8 cellular contexts compared by ENCODE assay signal in the genomic region with DNA sequence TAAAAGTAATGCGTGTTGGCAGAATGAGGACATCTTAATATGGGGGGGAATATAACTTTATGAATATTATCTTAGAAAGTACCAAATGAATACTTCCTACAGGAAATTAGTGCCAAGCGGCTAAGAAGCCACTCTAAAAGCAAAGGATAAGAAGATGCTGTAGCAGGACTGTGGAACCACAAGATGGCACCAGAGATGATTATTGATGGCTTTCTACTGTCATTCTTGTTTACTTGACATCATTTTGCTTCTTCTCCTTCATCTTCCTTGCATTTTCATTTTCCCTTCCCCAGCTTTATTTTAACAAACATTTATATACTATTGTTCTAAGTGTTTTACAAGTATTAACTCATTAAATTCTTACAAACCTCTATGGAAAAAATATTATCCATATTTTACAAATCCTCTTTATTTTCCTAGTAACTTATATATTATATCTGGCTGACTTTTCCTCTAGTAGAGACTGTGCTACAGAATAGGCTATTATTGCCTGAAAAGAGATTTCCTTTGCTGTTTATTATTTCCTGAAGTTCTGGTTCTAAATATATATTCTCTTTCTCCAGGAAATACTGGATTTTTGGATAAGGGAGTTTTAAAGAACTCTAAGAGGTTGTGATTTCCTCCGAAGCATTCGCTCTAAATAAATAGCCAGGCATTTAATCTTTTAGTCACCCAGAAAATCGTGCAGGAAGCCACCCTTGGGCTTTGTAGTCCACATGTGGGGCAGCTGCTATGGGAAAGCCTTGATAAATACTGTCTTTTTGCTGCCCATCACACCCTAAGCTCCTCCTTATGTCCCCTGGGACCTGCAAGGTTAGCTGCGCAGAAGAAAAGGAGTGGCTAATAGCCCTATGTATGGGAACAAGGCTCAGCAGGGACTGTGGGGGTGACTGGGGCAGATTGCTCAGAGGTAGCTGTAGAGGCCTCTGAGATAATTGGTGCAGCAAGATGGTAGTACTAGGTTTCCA. TPM values are rescaled to one million over a fixed set of nuclear protein-coding genes. Genes with fewer than 3 reads are reported as not detected.
A peak's percentile ranks its signal among the peaks of the same experiment; 100 is the strongest.
DNase-seq lines count a peak whose midpoint lies in the region; ATAC-seq and TF ChIP-seq lines count a peak whose summit lies in the region.

No MANE protein-coding gene starts in this region.

- TF ChIP-seq CTCF in OCI-LY1 (IDR thresholded peaks at IDR 0.05; ENCODE audit: low read length): peak; percentile 54
- peak; percentile 11 for TF ChIP-seq CTCF in colonic mucosa (IDR thresholded peaks at IDR 0.05)
- TF ChIP-seq CTCF in neural crest cell (conservative IDR thresholded peaks at IDR 0.05): peak; percentile 68

- H3K4me3 ChIP-seq in OCI-LY1 (ENCODE audit: low read depth, low read length, poor library complexity, severe bottlenecking) (no peak overlapping the region), colonic mucosa (no peak overlapping the region)

- H2AFZ ChIP-seq in OCI-LY1 (ENCODE audit: low read length): no peak overlapping the region

- no peak overlapping the region for H3K4me3 Mint-ChIP-seq in neural crest cell

- H3K27ac Mint-ChIP-seq in neural crest cell (ENCODE audit: unreplicated experiment): no peak overlapping the region

- no peaks in the 10 kb centered on the region for H3K79me2 ChIP-seq in OCI-LY1 (ENCODE audit: insufficient read depth, low read length)

- peak; percentile 63 for ATAC-seq in GM18520 (IDR thresholded peaks at IDR 0.05; ENCODE audit: unreplicated experiment)
- ATAC-seq in HG03095 (IDR thresholded peaks at IDR 0.05; ENCODE audit: unreplicated experiment): peak; percentile 62

- H3K9me3 ChIP-seq in OCI-LY1 (ENCODE audit: low read length) (no peaks in the 10 kb centered on the region), colonic mucosa (no peaks in the 10 kb centered on the region)

- H3K4me2 ChIP-seq in OCI-LY1 (ENCODE audit: low read length): no peak overlapping the region

- no peaks in the 10 kb centered on the region for H3K4me1 Mint-ChIP-seq in neural crest cell

- peaks cover 3% of the 10 kb centered on the region for H3K36me3 Mint-ChIP-seq in neural crest cell (ENCODE audit: low read depth)

- H3K27me3 Mint-ChIP-seq in neural crest cell (ENCODE audit: low read depth): peaks cover 3% of the 10 kb centered on the region

- no peaks in the 10 kb centered on the region for H3K36me3 ChIP-seq in OCI-LY1 (ENCODE audit: insufficient read depth, low read length)
- H3K36me3 ChIP-seq in colonic mucosa: no peaks in the 10 kb centered on the region

- H3K9me3 Mint-ChIP-seq in neural crest cell: no peaks in the 10 kb centered on the region

- H3K9ac ChIP-seq in OCI-LY1 (ENCODE audit: low read length) (no peak overlapping the region), colonic mucosa (ENCODE audit: low read depth in 2 of 2, low read length in 2 of 2) (no peak overlapping the region)

- H3K27me3 ChIP-seq in OCI-LY1 (ENCODE audit: insufficient read depth, low read length) (no peaks in the 10 kb centered on the region), colonic mucosa (no peaks in the 10 kb centered on the region)

- H3K4me1 ChIP-seq in OCI-LY1 (ENCODE audit: insufficient read depth, low read length, severe bottlenecking): no peaks in the 10 kb centered on the region
- no peaks in the 10 kb centered on the region for H3K4me1 ChIP-seq in colonic mucosa

- H3F3A ChIP-seq in OCI-LY1 (ENCODE audit: insufficient read depth, low read length): no peaks in the 10 kb centered on the region

- DNase-seq in COLO829 (ENCODE audit: low spot score) (peak; percentile 76), colonic mucosa (no peak), neural crest cell (ENCODE audit: low read depth, low spot score) (no peak), NOMO-1 treated with dmso at 0.1 percent for 144 hours (lab: John Stamatoyannopoulos, UW; ENCODE audit: unreplicated experiment) (no peak)
- DNase-seq in activated CD4-positive, alpha-beta T cell treated with anti-CD3 and anti-CD28 coated beads, Interleukin-2, amount 50 U/mL, for 4 hours: no peak

- no peaks in the 10 kb centered on the region for H4K20me1 ChIP-seq in OCI-LY1 (ENCODE audit: insufficient read depth, low read length)

- intact Hi-C loops in colonic mucosa (cut with DNase I): no loop called here

- no peaks in the 10 kb centered on the region for H3K9me2 ChIP-seq in OCI-LY1 (ENCODE audit: low read depth, low read length)

- H3K27ac ChIP-seq in OCI-LY1 (ENCODE audit: low read depth, low read length, poor library complexity, severe bottlenecking): no peak overlapping the region
- no peak overlapping the region for H3K27ac ChIP-seq in colonic mucosa

RNA-seq across cellular contexts. Expression of gene PRG4, which starts 9.2 kb away (rescaled TPM):
- total RNA-seq in colonic mucosa: under 1 TPM in 1 of 2 donors, not detected in 1; 0.07 TPM
- total RNA-seq in neural crest cell: not detected in 2 replicates

Comparison
In these comparisons a context has a peak if more than half of its experiments do, and no peak if none do; other contexts are left out.
1. CTCF ChIP-seq: peak in every context shown above with its lines; median percentile 68 in neural crest cell; 54 in OCI-LY1; 11 in colonic mucosa.